ENCODE assay signal across 1 cellular context in the genomic region with DNA sequence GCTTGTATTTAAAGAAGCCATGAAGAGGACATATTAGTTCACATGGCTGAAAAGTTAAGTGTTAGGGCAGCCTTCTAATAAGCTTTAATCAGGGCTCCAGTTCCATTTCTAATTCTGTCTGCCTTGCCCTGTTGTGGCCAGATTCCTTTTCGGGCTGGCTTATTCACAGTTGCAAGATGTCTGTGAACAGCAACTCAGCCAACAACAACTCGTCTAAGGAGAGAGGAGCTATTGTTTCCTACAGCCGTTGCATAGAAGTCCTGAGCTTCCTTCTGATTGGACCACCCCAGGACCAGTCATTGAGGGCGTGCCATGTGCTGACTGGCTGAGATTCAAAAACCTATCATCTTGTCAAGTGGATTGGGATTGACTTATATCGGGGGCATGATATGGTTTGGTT.
TF ChIP-seq lines count a peak whose summit lies in the region.

No MANE protein-coding gene starts in this region.

TF ChIP-seq in IMR-90, 13 proteins besides CTCF, POLR2A, EP300 and RAD21:
- TF ChIP-seq, protein P1, sequence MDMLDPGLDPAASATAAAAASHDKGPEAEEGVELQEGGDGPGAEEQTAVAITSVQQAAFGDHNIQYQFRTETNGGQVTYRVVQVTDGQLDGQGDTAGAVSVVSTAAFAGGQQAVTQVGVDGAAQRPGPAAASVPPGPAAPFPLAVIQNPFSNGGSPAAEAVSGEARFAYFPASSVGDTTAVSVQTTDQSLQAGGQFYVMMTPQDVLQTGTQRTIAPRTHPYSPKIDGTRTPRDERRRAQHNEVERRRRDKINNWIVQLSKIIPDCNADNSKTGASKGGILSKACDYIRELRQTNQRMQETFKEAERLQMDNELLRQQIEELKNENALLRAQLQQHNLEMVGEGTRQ (IDR thresholded peaks at IDR 0.05; ENCODE audit: low read depth, low read length) = no peak
- no peak for TF ChIP-seq RFX5 (IDR thresholded peaks at IDR 0.05; ENCODE audit: low read depth, low read length)
- TF ChIP-seq BHLHE40 (IDR thresholded peaks at IDR 0.05; ENCODE audit: low read depth, low read length) = no peak
- TF ChIP-seq FOS (IDR thresholded peaks at IDR 0.05; ENCODE audit: low read depth, low read length) = no peak
- no peak for TF ChIP-seq NFE2L2 (IDR thresholded peaks at IDR 0.05; ENCODE audit: low read depth, low read length)
- TF ChIP-seq MXI1 (IDR thresholded peaks at IDR 0.05; ENCODE audit: borderline replicate concordance, low read depth, low read length) = no peak
- no peak for TF ChIP-seq RCOR1 (IDR thresholded peaks at IDR 0.05; ENCODE audit: insufficient replicate concordance, low read length)
